In genomic region chr18:47574966-47575365, GRCh38 we compare ENCODE assay signal across 20 cellular contexts.
DNase-seq lines count a peak whose midpoint lies in the region; ATAC-seq, FAIRE-seq and TF ChIP-seq lines count a peak whose summit lies in the region.
"Had no signal": no experiment of that assay in that cellular context is flagged by ENCODE, and none has a peak within 500 bp of the region (broad histone marks: within the 10 kb centered on the region; RNA-seq: fewer than 3 reads in every experiment).

No MANE protein-coding gene starts in this region.

- TF ChIP-seq CTCF in nephron progenitor cell (IDR thresholded peaks at IDR 0.05): no peak

- H3K27me3 Mint-ChIP-seq in nephron progenitor cell (ENCODE audit: low read depth, poor library complexity): peaks cover 38% of the 10 kb centered on the region
- H3K27me3 Mint-ChIP-seq in activated T-cell treated with anti-CD3 and anti-CD28 coated beads, Interleukin-2, amount 50 U/mL, for 72 hours (ENCODE audit: low read depth): peaks cover 10% of the 10 kb centered on the region

- no peak overlapping the region for H3K4me3 Mint-ChIP-seq in nephron progenitor cell
- H3K4me3 Mint-ChIP-seq in activated T-cell treated with anti-CD3 and anti-CD28 coated beads, Interleukin-2, amount 50 U/mL, for 72 hours: no peak overlapping the region
- H3K4me3 Mint-ChIP-seq: CD4-positive, alpha-beta memory T cell; IgD-negative memory B cell had no signal

- FAIRE-seq in H54 (lab: Jason Lieb, UNC): no peak
- FAIRE-seq: GM12891 had no signal

- H3K4me1 Mint-ChIP-seq in nephron progenitor cell: peaks cover 64% of the 10 kb centered on the region
- no peaks in the 10 kb centered on the region for H3K4me1 Mint-ChIP-seq in activated T-cell treated with anti-CD3 and anti-CD28 coated beads, Interleukin-2, amount 50 U/mL, for 72 hours (ENCODE audit: low read depth)
- H3K4me1 Mint-ChIP-seq: CD4-positive, alpha-beta memory T cell; IgD-negative memory B cell had no signal

- no peak for TF ChIP-seq POLR2A in H54 (IDR thresholded peaks at IDR 0.05; ENCODE audit: low read depth, low read length)

- H3K27ac Mint-ChIP-seq in nephron progenitor cell: peak overlapping the region; percentile 39
- no peak overlapping the region for H3K27ac Mint-ChIP-seq in activated T-cell treated with anti-CD3 and anti-CD28 coated beads, Interleukin-2, amount 50 U/mL, for 72 hours
- H3K27ac Mint-ChIP-seq: CD4-positive, alpha-beta memory T cell; IgD-negative memory B cell had no signal

- no peaks in the 10 kb centered on the region for H3K9me3 Mint-ChIP-seq in nephron progenitor cell
- peaks cover 1 to 2% of the 10 kb centered on the region in 2 donors for H3K9me3 Mint-ChIP-seq in activated T-cell treated with anti-CD3 and anti-CD28 coated beads, Interleukin-2, amount 50 U/mL, for 72 hours

- no peaks in the 10 kb centered on the region for H3K36me3 Mint-ChIP-seq in nephron progenitor cell (ENCODE audit: low read depth)
- no peaks in the 10 kb centered on the region for H3K36me3 Mint-ChIP-seq in activated T-cell treated with anti-CD3 and anti-CD28 coated beads, Interleukin-2, amount 50 U/mL, for 72 hours (ENCODE audit: insufficient read depth in 2 of 2)
- H3K36me3 Mint-ChIP-seq: CD4-positive, alpha-beta memory T cell had no signal

- DNase-seq in NCI-H1417 (lab: John Stamatoyannopoulos, UW) (peak; percentile 10 to 61 (median 39)), NCI-H1417 treated with DMSO at 0.1 percent for 48 hours (lab: John Stamatoyannopoulos, UW) (no peak), NCI-H2029 (lab: John Stamatoyannopoulos, UW) (peak; percentile 36), NCI-H69 (lab: John Stamatoyannopoulos, UW) (peak; percentile 98), nephron progenitor cell (no peak), H54 (ENCODE audit: insufficient read length, low spot score) (no peak)
- no peak for DNase-seq in stimulated activated naive CD8-positive, alpha-beta T cell treated with anti-CD3 and anti-CD28 coated beads, Interleukin-15, Interleukin-2, amounts not matched to agents 100 U/mL and 50 U/mL, for 24 hours
- no peak for DNase-seq in activated T-cell treated with anti-CD3 and anti-CD28 coated beads, Interleukin-2, amount 50 U/mL, for 72 hours
- DNase-seq: 8988T; CD4-positive, alpha-beta memory T cell; DMS153; GOT3; NCI-H1436 treated with DMSO at 0.1 percent for 48 hours; NCI-H2171 treated with DMSO at 0.1 percent for 48 hours; NCI-H446 treated with DMSO at 0.1 percent for 48 hours; NCI-H526 treated with DMSO at 0.1 percent for 48 hours; Peyer's patch had no signal

- ATAC-seq in stimulated activated naive CD8-positive, alpha-beta T cell treated with anti-CD3 and anti-CD28 coated beads, Interleukin-15, Interleukin-2, amounts not matched to agents 100 U/mL and 50 U/mL, for 24 hours: no peak
- ATAC-seq in activated T-cell treated with anti-CD3 and anti-CD28 coated beads, Interleukin-2, amount 50 U/mL, for 72 hours (replicated peaks in 1 of 2): no peak
- ATAC-seq: SK-N-SH treated with all-trans-retinoic acid at 6 μM for 48 hours had no signal

Comparison
In these comparisons a context has a peak if more than half of its experiments do, and no peak if none do; other contexts are left out.
1. DNase-seq: peak in NCI-H1417 (3 of 3), NCI-H2029 (single experiment) and NCI-H69 (single experiment); none in NCI-H1417 treated with DMSO at 0.1 percent for 48 hours (single experiment), nephron progenitor cell (single experiment), H54 (single experiment), stimulated activated naive CD8-positive, alpha-beta T cell treated with anti-CD3 and anti-CD28 coated beads, Interleukin-15, Interleukin-2, amounts not matched to agents 100 U/mL and 50 U/mL, for 24 hours (single experiment) and activated T-cell treated with anti-CD3 and anti-CD28 coated beads, Interleukin-2, amount 50 U/mL, for 72 hours (0 of 2).